ENCODE assay signal across 8 cellular contexts in genomic region chr14:36070056-36071043, GRCh38.
DNase-seq lines count a peak whose midpoint lies in the region; FAIRE-seq and TF ChIP-seq lines count a peak whose summit lies in the region.

No MANE protein-coding gene starts in this region.

- H4K20me1 ChIP-seq in SK-N-SH (ENCODE audit: insufficient read depth): no peaks in the 10 kb centered on the region

- no peaks in the 10 kb centered on the region for H3K9me3 Mint-ChIP-seq in CD8-positive, alpha-beta memory T cell

- H3K4me1 ChIP-seq in HAP-1 (no peaks in the 10 kb centered on the region), SK-N-SH (ENCODE audit: control insufficient read depth in 1 of 2, insufficient read depth in 2 of 2, low read depth in 1 of 2, low read length in 1 of 2) (no peaks in the 10 kb centered on the region; a peak in 1 of 4 replicates)
- no peaks in the 10 kb centered on the region for H3K4me1 ChIP-seq in CD8-positive, alpha-beta memory T cell (ENCODE audit: insufficient read depth, low read length)

- H3K9ac ChIP-seq in SK-N-SH: no peak overlapping the region

- FAIRE-seq in urothelium cell line (lab: Jason Lieb, UNC): no peak

- H2AFZ ChIP-seq in SK-N-SH (ENCODE audit: low read depth): no peak overlapping the region

- no peak for TF ChIP-seq EP300 in SK-N-SH (IDR thresholded peaks at IDR 0.05; ENCODE audit: borderline replicate concordance in 1 of 2, low read depth in 1 of 2, low read length in 1 of 2)

- 7% methylated on average over 12 of the region's 12 CpGs for WGBS in SK-N-SH (ENCODE audit: low lambda C conversion rate)

- no peaks in the 10 kb centered on the region for H3K4me1 Mint-ChIP-seq in CD8-positive, alpha-beta memory T cell

- CTCF ChIA-PET in SK-N-SH (lab: Yijun Ruan, JAX): interaction anchor here (0.6 to 5.1 kb wide), 58 partner anchors 10 to 536 kb away, joined by 3 to 69 read pairs (median 4); no protein-coding TSS in a partner anchor
- CTCF ChIA-PET in CD8-positive, alpha-beta memory T cell (lab: Charles Lee): interaction anchor here (0.7 to 1.8 kb wide), 4 partner anchors 41 to 303 kb away, joined by 3 to 6 read pairs (median 4); no protein-coding TSS in a partner anchor

- no peaks in the 10 kb centered on the region for H3K27me3 ChIP-seq in HAP-1 (ENCODE audit: low read depth)
- peaks cover 46% of the 10 kb centered on the region; the same call in 1 of the 2 replicates for H3K27me3 ChIP-seq in SK-N-SH (ENCODE audit: insufficient read depth)
- no peaks in the 10 kb centered on the region for H3K27me3 ChIP-seq in CD8-positive, alpha-beta memory T cell (ENCODE audit: insufficient read depth, low read length, poor library complexity, severe bottlenecking)

- H3K36me3 ChIP-seq in HAP-1 (replicated peaks) (no peaks in the 10 kb centered on the region), SK-N-SH (replicated peaks in 1 of 2; ENCODE audit: control insufficient read depth in 1 of 2, insufficient read depth in 2 of 2, low read length in 1 of 2) (no peaks in the 10 kb centered on the region)
- H3K36me3 ChIP-seq in CD8-positive, alpha-beta memory T cell (ENCODE audit: insufficient read depth, low read length): no peaks in the 10 kb centered on the region

- H3K4me3 ChIP-seq in HAP-1: no peak overlapping the region
- H3K4me3 ChIP-seq in SK-N-SH (ENCODE audit: low read depth in 2 of 2, low read length in 1 of 2): peak overlapping the region in 1 of 2 experiments; percentile 32; a peak in 1 of 4 replicates
- H3K4me3 ChIP-seq in CD8-positive, alpha-beta memory T cell (ENCODE audit: low read length): no peak overlapping the region

- H3K27ac ChIP-seq in SK-N-SH (ENCODE audit: low read depth in 2 of 2, low read length in 1 of 2): no peak overlapping the region
- no peak overlapping the region for H3K27ac ChIP-seq in CD8-positive, alpha-beta memory T cell (ENCODE audit: low read depth, low read length)

- no peak overlapping the region for H3K4me2 ChIP-seq in SK-N-SH

- no peaks in the 10 kb centered on the region for H3K9me2 ChIP-seq in SK-N-SH

- peak; percentile 73 for TF ChIP-seq RAD21 in SK-N-SH (IDR thresholded peaks at IDR 0.05; ENCODE audit: low read length)

- no peaks in the 10 kb centered on the region for H3F3A ChIP-seq in SK-N-SH (replicated peaks; ENCODE audit: insufficient read depth)

- peak; percentile 27 for DNase-seq in GM04504 (ENCODE audit: low read depth)
- peak; percentile 73 to 83 for DNase-seq in HAP-1 (ENCODE audit: low spot score in 2 of 2)
- DNase-seq in NCI-H1105 (lab: John Stamatoyannopoulos, UW): peak; percentile 79
- peak; percentile 39 for DNase-seq in SK-N-SH
- DNase-seq in dermis blood vessel endothelial cell: peak; percentile 78
- peak; percentile 66 to 71 for DNase-seq in lung microvascular endothelial cell (ENCODE audit: low read depth in 2 of 2)
- DNase-seq in urothelium cell line (ENCODE audit: low spot score): peak; percentile 77
- DNase-seq in CD8-positive, alpha-beta memory T cell: no peak

- in situ Hi-C loops in HAP-1 (cut with MboI; ENCODE audit: low sequenced_read_pairs): loop anchor here (10.0 kb wide), 1 partner anchor 304 kb away; no protein-coding TSS in a partner anchor

- no peaks in the 10 kb centered on the region for H3K79me2 ChIP-seq in SK-N-SH (ENCODE audit: insufficient read depth)

- no peak overlapping the region for H3K27ac Mint-ChIP-seq in CD8-positive, alpha-beta memory T cell

- POLR2A ChIA-PET in SK-N-SH (lab: Yijun Ruan, JAX): no interaction called here
- POLR2A ChIA-PET in CD8-positive, alpha-beta memory T cell (lab: Charles Lee): no interaction called here

- peaks cover 14 to 34% of the 10 kb centered on the region in 2 donors for H3K27me3 Mint-ChIP-seq in CD8-positive, alpha-beta memory T cell

- H3K4me3 Mint-ChIP-seq in CD8-positive, alpha-beta memory T cell: no peak overlapping the region

- peak; percentile 85 for TF ChIP-seq CTCF in SK-N-SH (IDR thresholded peaks at IDR 0.05)

- H3K9me3 ChIP-seq in HAP-1 (no peaks in the 10 kb centered on the region), SK-N-SH (no peaks in the 10 kb centered on the region)
- no peaks in the 10 kb centered on the region for H3K9me3 ChIP-seq in CD8-positive, alpha-beta memory T cell (ENCODE audit: low read length)

- H3K36me3 Mint-ChIP-seq in CD8-positive, alpha-beta memory T cell: no peaks in the 10 kb centered on the region

TF ChIP-seq in SK-N-SH, 30 proteins besides CTCF, POLR2A, EP300 and RAD21:
- no peak for TF ChIP-seq MEF2A (IDR thresholded peaks at IDR 0.05; ENCODE audit: borderline replicate concordance, low read depth)
- TF ChIP-seq MAX (IDR thresholded peaks at IDR 0.05; ENCODE audit: low read depth): no peak
- no peak for TF ChIP-seq REST (IDR thresholded peaks at IDR 0.05; ENCODE audit: low read depth, low read length)
- TF ChIP-seq SMC3 (IDR thresholded peaks at IDR 0.05; ENCODE audit: low read depth, low read length): peak; percentile 67
- TF ChIP-seq TCF12 (IDR thresholded peaks at IDR 0.05): no peak
TF ChIP-seq in SK-N-SH: peak in this region for 1.

Comparison
In these comparisons a context has a peak if more than half of its experiments do, and no peak if none do; other contexts are left out.
1. DNase-seq: peak in GM04504 (single experiment), HAP-1 (2 of 2), NCI-H1105 (single experiment), SK-N-SH (single experiment), dermis blood vessel endothelial cell (single experiment), lung microvascular endothelial cell (2 of 2) and urothelium cell line (single experiment); none in CD8-positive, alpha-beta memory T cell (0 of 5).